Comparison of ENCODE assay signal across 20 cellular contexts in the genomic region with DNA sequence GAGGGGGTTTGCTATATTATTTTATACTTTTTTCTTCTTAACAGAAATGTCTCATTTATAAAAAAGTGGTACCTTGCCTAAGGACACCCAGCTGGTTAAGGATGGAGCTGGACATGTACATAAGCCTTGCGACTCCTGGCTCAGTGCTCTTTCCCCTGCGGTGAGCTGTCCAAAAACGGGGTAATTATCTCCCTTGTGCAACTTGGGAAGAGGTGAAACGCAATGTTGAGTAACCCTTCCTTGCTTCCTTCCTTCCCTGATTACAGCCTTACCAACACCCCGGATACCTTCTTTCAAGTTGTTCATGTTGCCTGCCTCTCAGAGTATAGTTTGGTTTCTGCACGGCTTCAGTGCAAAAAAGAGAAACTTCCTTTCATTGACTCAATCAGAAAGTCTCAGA.
"Had no signal": no experiment of that assay in that cellular context is flagged by ENCODE, and none has a peak within 500 bp of the region (broad histone marks: within the 10 kb centered on the region; RNA-seq: fewer than 3 reads in every experiment).

No MANE protein-coding gene starts in this region.

- DNase-seq: cortex of kidney; dorsolateral prefrontal cortex; effector CD8-positive, alpha-beta T cell; heart left ventricle; hippocampal formation; kidney glomerular epithelial cell; mucosa of descending colon; natural killer cell; nucleus accumbens; pancreas; right cardiac atrium; stimulated activated CD4-positive, alpha-beta T cell treated with anti-CD3 and anti-CD28 coated beads, Interleukin-2, amount 100 ng/mL, for 48 hours; stimulated activated naive CD4-positive, alpha-beta T cell treated with Interleukin-2 at 50 U/mL for 16 hours; thyroid gland; uterus had no signal

- H3K27ac Mint-ChIP-seq: natural killer cell, progenitor cell of endocrine pancreas had no signal

- ATAC-seq: heart left ventricle, mucosa of descending colon, natural killer cell, pancreas, right cardiac atrium had no signal

- FAIRE-seq: frontal cortex, pancreas had no signal

- H3K4me1 Mint-ChIP-seq: natural killer cell, neural crest cell had no signal

- H3K9me3 Mint-ChIP-seq: natural killer cell, neural crest cell had no signal

- H3K9me3 ChIP-seq: heart left ventricle, mucosa of descending colon, pancreas, thyroid gland, upper lobe of left lung, uterus had no signal

- H3K4me1 ChIP-seq: heart left ventricle, pancreas, upper lobe of left lung, uterus had no signal

- H3K36me3 Mint-ChIP-seq: natural killer cell had no signal

- H3K36me3 ChIP-seq: heart left ventricle, pancreas, thyroid gland, upper lobe of left lung, uterus had no signal

- H3K27ac ChIP-seq: dorsolateral prefrontal cortex, heart left ventricle, pancreas, thyroid gland, upper lobe of left lung, uterus had no signal

- H3K4me3 Mint-ChIP-seq: natural killer cell, neural crest cell had no signal

- H3K27me3 ChIP-seq: pancreas, thyroid gland, upper lobe of left lung, uterus had no signal

- H3K4me2 ChIP-seq: smooth muscle cell had no signal

- H3K4me3 ChIP-seq: dorsolateral prefrontal cortex, heart left ventricle, mucosa of descending colon, pancreas, smooth muscle cell, thyroid gland, upper lobe of left lung, uterus had no signal
